20 cellular contexts compared by ENCODE assay signal in genomic region chr5:36897616-36898015, GRCh38. TPM values are rescaled to one million over a fixed set of nuclear protein-coding genes. Genes with fewer than 3 reads are reported as not detected.
A peak's percentile ranks its signal among the peaks of the same experiment; 100 is the strongest.
DNase-seq lines count a peak whose midpoint lies in the region; ATAC-seq and TF ChIP-seq lines count a peak whose summit lies in the region.
"Had no signal": no experiment of that assay in that cellular context is flagged by ENCODE, and none has a peak within 500 bp of the region (broad histone marks: within the 10 kb centered on the region; RNA-seq: fewer than 3 reads in every experiment).

No MANE protein-coding gene starts in this region.

- POLR2A ChIA-PET in HEK293T (lab: Yijun Ruan, JAX): no interaction called here

- peak; percentile 50 for ATAC-seq in left lung
- ATAC-seq in left colon: no peak
- ATAC-seq: activated CD4-positive, alpha-beta T cell treated with anti-CD3 and anti-CD28 coated beads for 36 hours; left lobe of liver had no signal

- H3K36me3 ChIP-seq in left lung: no peaks in the 10 kb centered on the region

- no peaks in the 10 kb centered on the region for H3K27me3 ChIP-seq in left lung
- H3K27me3 ChIP-seq: uterus had no signal

- H3K9me3 ChIP-seq in left lung: peaks cover 0 to 4% of the 10 kb centered on the region in 2 donors
- H3K9me3 ChIP-seq: uterus had no signal

- DNase-seq in AG10803 (ENCODE audit: low read depth): peak; percentile 71
- DNase-seq in HEK293T (ENCODE audit: extremely low spot score): no peak
- peak; percentile 52 for DNase-seq in choroid plexus epithelial cell (ENCODE audit: low read depth)
- no peak for DNase-seq in left lung
- no peak for DNase-seq in NCI-H2227 (lab: John Stamatoyannopoulos, UW; ENCODE audit: unreplicated experiment)
- DNase-seq in left colon: no peak
- DNase-seq in NCI-H2081 (lab: John Stamatoyannopoulos, UW): no peak
- no peak for DNase-seq in activated CD4-positive, alpha-beta T cell treated with anti-CD3 and anti-CD28 coated beads, Interleukin-2, amount 50 U/mL, for 48 hours
- DNase-seq: activated CD4-positive, alpha-beta T cell treated with anti-CD3 and anti-CD28 coated beads for 36 hours; activated naive CD8-positive, alpha-beta T cell treated with anti-CD3 and anti-CD28 coated beads, Interleukin-2, amount 10 ng/mL, durations not matched to agents 7 days and 5 days; AML-193; hippocampal formation; NCI-H1694; NCI-H510A treated with DMSO at 0.1 percent for 48 hours; posterior cingulate gyrus; SIG-M5; stimulated activated CD4-positive, alpha-beta T cell treated with anti-CD3 and anti-CD28 coated beads, Interleukin-12 subunit alpha, Interleukin-12 subunit beta, amount 100 ng/mL, for 4 hours; T1000; uterus had no signal

- TF ChIP-seq CTCF in AG10803 (conservative IDR thresholded peaks at IDR 0.05; ENCODE audit: low read length): no peak
- TF ChIP-seq CTCF in choroid plexus epithelial cell (conservative IDR thresholded peaks at IDR 0.05; ENCODE audit: low read depth, low read length): no peak
- TF ChIP-seq CTCF in left lung (IDR thresholded peaks at IDR 0.05): no peak

- CTCF ChIA-PET in HEK293T (lab: Yijun Ruan, JAX): no interaction called here

- no peak overlapping the region for H3K4me3 ChIP-seq in AG10803 (ENCODE audit: low read length)
- no peak overlapping the region for H3K4me3 ChIP-seq in choroid plexus epithelial cell (ENCODE audit: low read depth, low read length)
- no peak overlapping the region for H3K4me3 ChIP-seq in left lung
- H3K4me3 ChIP-seq: uterus had no signal

- no peak overlapping the region for H3K27ac ChIP-seq in left lung
- H3K27ac ChIP-seq: uterus had no signal

- intact Hi-C loops in left lung (cut with DNase I) (no loop called here), left colon (cut with DNase I, micrococcal nuclease) (no loop called here)

- H3K4me1 ChIP-seq in left lung: peaks cover 0 to 60% of the 10 kb centered on the region in 2 donors
- H3K4me1 ChIP-seq: uterus had no signal

TF ChIP-seq in HEK293T, 16 proteins besides CTCF, POLR2A, EP300 and RAD21:
- TF ChIP-seq ZNF384 (IDR thresholded peaks at IDR 0.05): peak; percentile 30; the same call in 1 of the 2 replicates
- TF ChIP-seq TARDBP (IDR thresholded peaks at IDR 0.05): no peak
- TF ChIP-seq SUZ12 (IDR thresholded peaks at IDR 0.05): no peak

RNA-seq across cellular contexts. Expression of gene NIPBL, which starts 21.0 kb away (rescaled TPM):
- total RNA-seq in left lung (10 to 100 TPM; 48.8 to 57.7 TPM), left colon (10 to 100 TPM; 49.7 to 53.2 TPM)

Comparison
In these comparisons a context has a peak if more than half of its experiments do, and no peak if none do; other contexts are left out.
1. DNase-seq: peak in AG10803 (single experiment) and choroid plexus epithelial cell (single experiment); none in HEK293T (single experiment), left lung (0 of 2), NCI-H2227 (single experiment), left colon (0 of 2), NCI-H2081 (0 of 2) and activated CD4-positive, alpha-beta T cell treated with anti-CD3 and anti-CD28 coated beads, Interleukin-2, amount 50 U/mL, for 48 hours (0 of 2).